1 cellular context compared by ENCODE assay signal in the genomic region with DNA sequence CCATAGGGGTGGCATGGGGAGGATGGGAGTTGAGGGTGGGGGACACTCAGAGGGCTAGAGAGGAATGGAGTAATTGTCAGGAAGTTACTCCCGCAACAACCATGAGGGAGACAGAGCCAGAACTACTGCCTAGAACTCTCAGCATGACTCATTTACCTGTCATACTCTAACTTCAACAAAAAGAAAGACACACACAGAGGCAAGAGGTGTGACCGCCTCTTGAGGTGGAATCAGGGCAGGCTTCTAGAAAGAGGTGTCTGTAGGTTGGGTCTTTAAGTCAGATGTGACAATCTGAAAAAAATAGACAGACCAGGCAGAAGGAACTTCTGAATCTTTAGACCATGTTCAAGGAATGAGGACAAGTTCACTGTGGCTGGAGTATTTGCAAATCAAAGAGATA.
A peak's percentile ranks its signal among the peaks of the same experiment; 100 is the strongest.
TF ChIP-seq lines count a peak whose summit lies in the region.

No MANE protein-coding gene starts in this region.

TF ChIP-seq in IMR-90, 13 proteins besides CTCF, POLR2A, EP300 and RAD21:
- TF ChIP-seq FOS (IDR thresholded peaks at IDR 0.05; ENCODE audit: low read depth, low read length), result 0 out of 2 replicates have a peak, but pooled peaks have one; percentile 15
- no peak for TF ChIP-seq CEBPB (IDR thresholded peaks at IDR 0.05; ENCODE audit: low read depth, low read length)
TF ChIP-seq in IMR-90: peak in this region for 1.
